8 cellular contexts compared by ENCODE assay signal in the genomic region with DNA sequence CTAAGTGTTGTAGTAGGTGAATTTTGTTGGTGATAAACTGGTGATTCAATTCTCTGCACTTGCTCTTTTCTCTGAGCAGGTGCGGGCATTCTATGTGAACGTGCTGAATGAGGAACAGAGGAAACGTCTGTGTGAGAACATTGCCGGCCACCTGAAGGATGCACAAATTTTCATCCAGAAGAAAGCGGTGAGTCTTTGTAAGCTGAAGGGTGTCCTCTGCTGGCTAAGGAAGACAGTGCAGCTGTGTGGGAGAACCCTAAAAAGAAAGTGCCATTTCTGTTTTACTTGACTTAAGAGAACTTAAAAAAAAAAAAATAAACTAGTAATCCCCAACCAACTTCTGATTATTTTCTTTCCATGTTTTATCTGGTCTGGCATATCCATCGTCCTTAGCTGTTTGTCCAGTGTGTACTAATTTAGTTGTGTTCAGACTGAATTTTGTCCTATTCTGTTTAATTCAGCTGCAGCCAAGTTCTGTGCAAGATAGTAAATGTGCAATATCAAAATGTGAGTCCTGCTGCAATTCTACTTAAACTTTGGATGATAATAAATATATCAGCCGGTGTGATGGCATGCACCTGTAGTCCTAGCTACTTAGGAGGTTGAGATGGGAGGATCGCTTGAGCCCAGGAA. TPM values are rescaled to one million over a fixed set of nuclear protein-coding genes. Genes with fewer than 3 reads are reported as not detected.
A peak's percentile ranks its signal among the peaks of the same experiment; 100 is the strongest.
DNase-seq lines count a peak whose midpoint lies in the region; FAIRE-seq and TF ChIP-seq lines count a peak whose summit lies in the region.

No MANE protein-coding gene starts in this region.

- no peak for FAIRE-seq in RCC 7860 (lab: Jason Lieb, UNC)

- no peaks in the 10 kb centered on the region for H3F3A ChIP-seq in neural progenitor cell (ENCODE audit: low read depth)

- H3K4me2 ChIP-seq in neural progenitor cell: no peak overlapping the region

- peaks cover 7% of the 10 kb centered on the region for H3K27me3 Mint-ChIP-seq in neural progenitor cell (ENCODE audit: insufficient read depth, low read depth)

- DNase-seq in AG09319 (ENCODE audit: extremely low read depth, low read depth) (no peak), GM13976 (ENCODE audit: low spot score) (peak; percentile 57), RCC 7860 (ENCODE audit: low spot score) (peak; percentile 31), T47D (ENCODE audit: low read depth in 1 of 2, low spot score in 1 of 2) (peak; percentile 61 to 83), neural progenitor cell (ENCODE audit: low spot score) (peak; percentile 42), middle frontal gyrus (ENCODE audit: extremely low spot score, low spot score) (no peak), NCI-H774 (lab: John Stamatoyannopoulos, UW) (no peak), foreskin melanocyte (no peak)

- no peak overlapping the region for H3K4me3 ChIP-seq in neural progenitor cell

- no peak overlapping the region for H3K4me3 Mint-ChIP-seq in neural progenitor cell

- H3K9me3 Mint-ChIP-seq in neural progenitor cell: peaks cover 10% of the 10 kb centered on the region

- H3K9me3 ChIP-seq in neural progenitor cell (ENCODE audit: low read depth): peaks cover 10% of the 10 kb centered on the region

- H3K79me2 ChIP-seq in neural progenitor cell (ENCODE audit: low read depth): no peaks in the 10 kb centered on the region

- no peaks in the 10 kb centered on the region for H3K27me3 ChIP-seq in neural progenitor cell

- H3K36me3 ChIP-seq in neural progenitor cell: no peaks in the 10 kb centered on the region

- no peaks in the 10 kb centered on the region for H4K20me1 ChIP-seq in neural progenitor cell (ENCODE audit: low read depth)

- H3K27ac Mint-ChIP-seq in neural progenitor cell: no peak overlapping the region

- no peak overlapping the region for H3K27ac ChIP-seq in neural progenitor cell

- no peaks in the 10 kb centered on the region for H3K4me1 ChIP-seq in neural progenitor cell

- TF ChIP-seq CTCF in AG09319 (IDR thresholded peaks at IDR 0.05; ENCODE audit: low read depth, low read length) (peak; percentile 58), GM13976 (IDR thresholded peaks at IDR 0.05; ENCODE audit: borderline replicate concordance, control extremely low read depth, extremely low read depth, insufficient read depth, missing control alignments) (peak; percentile 34), neural progenitor cell (IDR thresholded peaks at IDR 0.05) (peak; percentile 60)

- H3K36me3 Mint-ChIP-seq in neural progenitor cell: no peaks in the 10 kb centered on the region

- in situ Hi-C loops in GM13976 (cut with MboI; ENCODE audit: low sequenced_read_pairs, unreplicated experiment): no loop called here
- in situ Hi-C loops in T47D (cut with HindIII; ENCODE audit: low pct_unique_long_range_greater_than_20kb, low sequenced_read_pairs): no loop called here

- no peak overlapping the region for H3K9ac ChIP-seq in neural progenitor cell

- no peak overlapping the region for H2AFZ ChIP-seq in neural progenitor cell (replicated peaks)

- H3K4me1 Mint-ChIP-seq in neural progenitor cell: no peaks in the 10 kb centered on the region

RNA-seq across cellular contexts. Expression of gene CAT, which starts 29.6 kb away (rescaled TPM):
- not detected in 2 replicates for total RNA-seq in neural progenitor cell (ENCODE audit: low replicate concordance)

RNA-seq across cellular contexts. Expression of gene ELF5, which starts 45.3 kb away (rescaled TPM):
- not detected in 2 replicates for total RNA-seq in neural progenitor cell (ENCODE audit: low replicate concordance)

Comparison
In these comparisons a context has a peak if more than half of its experiments do, and no peak if none do; other contexts are left out.
1. DNase-seq: peak in GM13976 (single experiment), RCC 7860 (single experiment), T47D (2 of 2) and neural progenitor cell (single experiment); none in AG09319 (single experiment), middle frontal gyrus (single experiment), NCI-H774 (single experiment) and foreskin melanocyte (single experiment).
2. Peak in every context shown above with its lines, with median percentiles within 50 percentile points of each other: CTCF ChIP-seq.